Comparison of ENCODE assay signal across 7 cellular contexts in the genomic region with DNA sequence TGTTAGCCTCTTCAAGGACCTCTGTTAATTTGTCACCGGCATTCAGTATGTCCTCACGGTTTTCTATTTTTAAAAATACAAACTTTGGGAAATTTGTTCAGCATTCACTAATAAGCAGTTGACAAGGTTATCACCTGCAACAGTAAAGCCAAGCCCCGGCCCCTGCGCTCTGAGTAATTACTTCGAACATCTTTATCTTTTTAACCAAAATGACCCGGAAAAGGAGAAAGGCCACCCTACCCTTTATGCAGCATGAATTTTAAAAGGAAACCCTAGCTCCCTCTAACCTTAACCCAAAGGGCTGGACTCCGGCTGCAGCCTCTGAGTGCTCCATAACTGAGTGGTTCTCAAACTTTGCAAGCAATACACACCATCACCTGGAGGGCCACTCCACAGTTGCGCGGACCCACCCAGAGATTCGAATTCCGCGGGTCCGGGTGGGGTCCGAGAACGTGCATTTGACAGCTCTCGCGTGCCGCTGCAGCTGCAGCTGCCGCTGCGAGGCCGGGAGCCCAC. TPM values are rescaled to one million over a fixed set of nuclear protein-coding genes. Genes with fewer than 3 reads are reported as not detected.
A peak's percentile ranks its signal among the peaks of the same experiment; 100 is the strongest.
DNase-seq lines count a peak whose midpoint lies in the region; ATAC-seq, FAIRE-seq and TF ChIP-seq lines count a peak whose summit lies in the region.

No MANE protein-coding gene starts in this region.

- H4K20me1 ChIP-seq in K562 (replicated peaks; ENCODE audit: control insufficient read depth, insufficient read depth, low read length) = no peaks in the 10 kb centered on the region

- no peaks in the 10 kb centered on the region for H3K9me1 ChIP-seq in K562 (ENCODE audit: control insufficient read depth, insufficient read depth, low read length)

- H3K36me3 ChIP-seq in K562 (ENCODE audit: control insufficient read depth, insufficient read depth, low read length) = peaks cover 14% of the 10 kb centered on the region; the same call in 2 of the 3 replicates

- H3K9me3 Mint-ChIP-seq in mesothelial cell of epicardium = peaks cover 17% of the 10 kb centered on the region

- peaks cover 3 to 14% of the 10 kb centered on the region in 2 experiments; a peak in 3 of 5 replicates for H3K4me1 ChIP-seq in K562 (replicated peaks in 1 of 2; ENCODE audit: control insufficient read depth in 2 of 2, insufficient read depth in 2 of 2, low read length in 2 of 2)

- TF ChIP-seq RAD21 in K562 (CRISPR knock-in tag; conservative IDR thresholded peaks at IDR 0.05 in 1 of 2, IDR thresholded peaks at IDR 0.05 in 1 of 2) = no peak

- peak overlapping the region; percentile 53; the same call in 1 of the 2 replicates for H2AFZ ChIP-seq in K562 (ENCODE audit: low read depth, low read length)

- TF ChIP-seq EP300 in K562 (IDR thresholded peaks at IDR 0.05; ENCODE audit: low read length) = no peak

- H3K36me3 Mint-ChIP-seq in mesothelial cell of epicardium = peaks cover 21% of the 10 kb centered on the region

- peak overlapping the region; percentile 83 to 94 for H3K9ac ChIP-seq in K562 (ENCODE audit: insufficient read depth in 1 of 2, low read depth in 2 of 2, low read length in 2 of 2)

- no peaks in the 10 kb centered on the region for H3K9me3 ChIP-seq in K562 (replicated peaks; ENCODE audit: control insufficient read depth, insufficient read depth, low read depth, low read length)

- H3K27me3 ChIP-seq in K562 (ENCODE audit: control insufficient read depth in 2 of 2, insufficient read depth in 2 of 2, low read length in 2 of 2) = no peaks in the 10 kb centered on the region

- WGBS in K562 (ENCODE audit: insufficient coverage, low coverage, missing lambda C conversion rate) = under 1% methylated on average over 19 of the region's 21 CpGs

- POLR2A ChIA-PET in K562 (lab: Yijun Ruan, JAX) = interaction anchor here (1.4 kb wide), 1 partner anchor 10 kb away, joined by 5 read pairs; no protein-coding TSS in a partner anchor

- no TSS peak for BruUV-seq in K562 (replicated peaks; lab: Mats Ljungman, UMichigan)

- H3K4me1 Mint-ChIP-seq in mesothelial cell of epicardium = peaks cover 10% of the 10 kb centered on the region

- TF ChIP-seq CTCF in K562 (IDR thresholded peaks at IDR 0.05 in 2 of 3, conservative IDR thresholded peaks at IDR 0.05 in 1 of 3; ENCODE audit: insufficient read depth in 2 of 3, low read depth in 1 of 3, low read length in 3 of 3) (no peak), mesothelial cell of epicardium (IDR thresholded peaks at IDR 0.05; ENCODE audit: unreplicated experiment) (no peak)

- peak; percentile 33 for FAIRE-seq in GM19239 (lab: Jason Lieb, UNC)
- FAIRE-seq in K562 (lab: Jason Lieb, UNC) = no peak

- no peaks in the 10 kb centered on the region for H3K27me3 Mint-ChIP-seq in mesothelial cell of epicardium (ENCODE audit: low read depth)

- peak overlapping the region; percentile 39 for H3K27ac Mint-ChIP-seq in mesothelial cell of epicardium

- H3K4me3 ChIP-seq in K562 = peak overlapping the region; percentile 88

- intact Hi-C loops in K562 (cut with micrococcal nuclease) = no loop called here

- peak overlapping the region; percentile 78; the same call in 1 of the 3 replicates for H3K27ac ChIP-seq in K562 (ENCODE audit: extremely low read depth, low read depth, low read length)

- peak overlapping the region; percentile 74 for H3K4me3 Mint-ChIP-seq in mesothelial cell of epicardium

- TF ChIP-seq POLR2A in K562 (conservative IDR thresholded peaks at IDR 0.05) = no peak

- in situ Hi-C loops in K562 (cut with MboI) = no loop called here

- CTCF ChIA-PET in K562 (lab: Yijun Ruan, JAX; ENCODE audit: low intra/inter-chr PET ratio) = no interaction called here

- DNase-seq in GM19239 (ENCODE audit: insufficient read length, low spot score) = no peak
- peak in 2 of 4 experiments; percentile 11 to 38 for DNase-seq in K562 (ENCODE audit: extremely low read depth in 1 of 4, low spot score in 3 of 4)
- no peak for DNase-seq in mesothelial cell of epicardium (ENCODE audit: low spot score in 2 of 2, unreplicated experiment in 2 of 2)
- no peak for DNase-seq in kidney tubule cell (ENCODE audit: low spot score)
- no peak for DNase-seq in DMS53 (lab: John Stamatoyannopoulos, UW)
- DNase-seq in globus pallidus (ENCODE audit: low spot score) = no peak

- peak; percentile 24 for ATAC-seq in HG03460 (IDR thresholded peaks at IDR 0.05; ENCODE audit: unreplicated experiment)
- ATAC-seq in K562 = peak; percentile 66

- H3K79me2 ChIP-seq in K562 (ENCODE audit: control insufficient read depth, insufficient read depth, low read length) = peaks cover 16% of the 10 kb centered on the region

- H3K4me2 ChIP-seq in K562 (ENCODE audit: insufficient read depth, low read length) = peak overlapping the region; percentile 72

TF ChIP-seq in K562, 482 proteins besides CTCF, POLR2A, EP300 and RAD21 (continues in another document):
- TF ChIP-seq SMARCA4 (IDR thresholded peaks at IDR 0.05) (no peak), L3MBTL2 (IDR thresholded peaks at IDR 0.05) (0 out of 2 replicates have a peak, but pooled peaks have one; percentile 59), BHLHE40 (IDR thresholded peaks at IDR 0.05; ENCODE audit: low read length) (peak; percentile 79)

RNA-seq across cellular contexts. Expression of a gene that starts 0.9 kb away (rescaled TPM):
- total RNA-seq in K562 (2011; cell fraction: chromatin; rRNA removed; ENCODE audit: low replicate concordance) = 57.0 and 100 TPM in 2 replicates
- 39.5 and 44.2 TPM in 2 replicates for total RNA-seq in K562 (2011; cell fraction: nucleolus; rRNA removed)
- total RNA-seq in K562 (2011; cell fraction: nucleoplasm; rRNA removed) = 54.5 and 59.5 TPM in 2 replicates
- 46.4 and 50.8 TPM in 2 replicates for total RNA-seq in K562 (2014; rRNA removed)
- total RNA-seq in K562 (2014; rRNA removed; fragmentation: Illumina TruSeq; extraction: Trizol) = 45.7 and 48.1 TPM in 2 replicates
- 42.8 and 46.4 TPM in 2 replicates for total RNA-seq in K562 (2015; rRNA removed; fragmentation: Illumina TruSeq; extraction: Trizol)
- total RNA-seq in K562 (2021) = 39.4 and 41.1 TPM in 2 replicates
- 48.4 and 65.6 TPM in 2 replicates for polyA plus RNA-seq in K562 (2011; rRNA removed)
- polyA plus RNA-seq in K562 (2011; cell fraction: cytosol; rRNA removed) = 20.1 and 35.3 TPM in 2 replicates
- 64.8 and 94.7 TPM in 2 replicates for polyA plus RNA-seq in K562 (2011; cell fraction: nucleus; rRNA removed)
- polyA plus RNA-seq in K562 (2012) = 30.7 and 34.3 TPM in 2 replicates
- polyA plus RNA-seq in K562 (2014; fragmentation: Illumina TruSeq; extraction: Trizol) = 46.8 and 48.6 TPM in 2 replicates
- 10 to 100 TPM in 1 of 2 experiments, 1 to 10 TPM in 1; 8.4 to 12.3 TPM for polyA plus RNA-seq in K562 (2014; fragmentation: Nextera tagmentation; extraction: Ambion mirVana)
- 78.6 and 88.5 TPM in 2 replicates for polyA plus RNA-seq in K562 (2014; rRNA removed)
- polyA minus RNA-seq in K562 (2011; rRNA and poly(A)+ RNA removed) = 23.9 and 24.6 TPM in 2 replicates
- 10.6 and 13.2 TPM in 2 replicates for polyA minus RNA-seq in K562 (2011; cell fraction: cytosol; rRNA and poly(A)+ RNA removed)
- 17.5 and 23.3 TPM in 2 replicates for polyA minus RNA-seq in K562 (2011; cell fraction: nucleus; rRNA and poly(A)+ RNA removed)
- 41.7 to 46.9 TPM (median 44.4 TPM) in 3 replicates for total RNA-seq in mesothelial cell of epicardium

RNA-seq across cellular contexts. Expression of a gene that starts 14.9 kb away (rescaled TPM):
- not detected in 2 replicates for total RNA-seq in K562 (2011; cell fraction: chromatin; rRNA removed; ENCODE audit: low replicate concordance)
- total RNA-seq in K562 (2011; cell fraction: nucleolus; rRNA removed) = not detected in 2 replicates
- total RNA-seq in K562 (2011; cell fraction: nucleoplasm; rRNA removed) = not detected in 2 replicates
- total RNA-seq in K562 (2014; rRNA removed) = under 0.01 TPM in 1 of 2 replicates, not detected in the other
- total RNA-seq in K562 (2014; rRNA removed; fragmentation: Illumina TruSeq; extraction: Trizol) = not detected in 2 replicates
- not detected in 2 replicates for total RNA-seq in K562 (2015; rRNA removed; fragmentation: Illumina TruSeq; extraction: Trizol)
- 0.22 and 0.35 TPM in 2 replicates for total RNA-seq in K562 (2021)
- not detected in 2 replicates for polyA plus RNA-seq in K562 (2011; rRNA removed)
- polyA plus RNA-seq in K562 (2011; cell fraction: cytosol; rRNA removed) = 0.22 TPM in 1 of 2 replicates, not detected in the other
- 0.17 TPM in 1 of 2 replicates, not detected in the other for polyA plus RNA-seq in K562 (2011; cell fraction: nucleus; rRNA removed)
- 0.08 and 0.21 TPM in 2 replicates for polyA plus RNA-seq in K562 (2012)
- polyA plus RNA-seq in K562 (2014; fragmentation: Illumina TruSeq; extraction: Trizol) = 0.08 TPM in 1 of 2 replicates, not detected in the other
- polyA plus RNA-seq in K562 (2014; fragmentation: Nextera tagmentation; extraction: Ambion mirVana) = under 1 TPM in 1 of 2 experiments, not detected in 1; 0.03 TPM
- not detected in 2 replicates for polyA plus RNA-seq in K562 (2014; rRNA removed)
- not detected in 2 replicates for polyA minus RNA-seq in K562 (2011; rRNA and poly(A)+ RNA removed)
- not detected in 2 replicates for polyA minus RNA-seq in K562 (2011; cell fraction: cytosol; rRNA and poly(A)+ RNA removed)
- polyA minus RNA-seq in K562 (2011; cell fraction: nucleus; rRNA and poly(A)+ RNA removed) = not detected in 2 replicates
- total RNA-seq in mesothelial cell of epicardium = 25.5 to 30.3 TPM (median 27.7 TPM) in 3 replicates

RNA-seq across cellular contexts. Expression of a gene that starts 46.2 kb away (rescaled TPM):
- 16.8 and 45.1 TPM in 2 replicates for total RNA-seq in K562 (2011; cell fraction: chromatin; rRNA removed; ENCODE audit: low replicate concordance)
- 7.8 and 8.8 TPM in 2 replicates for total RNA-seq in K562 (2011; cell fraction: nucleolus; rRNA removed)
- total RNA-seq in K562 (2011; cell fraction: nucleoplasm; rRNA removed) = 11.0 and 11.5 TPM in 2 replicates
- total RNA-seq in K562 (2014; rRNA removed) = 7.2 and 8.6 TPM in 2 replicates
- 13.3 and 13.9 TPM in 2 replicates for total RNA-seq in K562 (2014; rRNA removed; fragmentation: Illumina TruSeq; extraction: Trizol)
- 12.6 and 12.9 TPM in 2 replicates for total RNA-seq in K562 (2015; rRNA removed; fragmentation: Illumina TruSeq; extraction: Trizol)
- 9.4 and 14.2 TPM in 2 replicates for total RNA-seq in K562 (2021)
- polyA plus RNA-seq in K562 (2011; rRNA removed) = 7.4 and 9.5 TPM in 2 replicates
- polyA plus RNA-seq in K562 (2011; cell fraction: cytosol; rRNA removed) = 3.2 and 4.8 TPM in 2 replicates
- polyA plus RNA-seq in K562 (2011; cell fraction: nucleus; rRNA removed) = 8.5 and 9.8 TPM in 2 replicates
- polyA plus RNA-seq in K562 (2012) = 6.2 and 6.7 TPM in 2 replicates
- polyA plus RNA-seq in K562 (2014; fragmentation: Illumina TruSeq; extraction: Trizol) = 8.0 and 8.8 TPM in 2 replicates
- polyA plus RNA-seq in K562 (2014; fragmentation: Nextera tagmentation; extraction: Ambion mirVana) = 1 to 10 TPM; 3.0 to 3.5 TPM
- polyA plus RNA-seq in K562 (2014; rRNA removed) = 5.6 and 7.1 TPM in 2 replicates
- polyA minus RNA-seq in K562 (2011; rRNA and poly(A)+ RNA removed) = 20.6 and 21.0 TPM in 2 replicates
- polyA minus RNA-seq in K562 (2011; cell fraction: cytosol; rRNA and poly(A)+ RNA removed) = 9.4 and 10.6 TPM in 2 replicates
- 12.3 and 16.0 TPM in 2 replicates for polyA minus RNA-seq in K562 (2011; cell fraction: nucleus; rRNA and poly(A)+ RNA removed)
- total RNA-seq in mesothelial cell of epicardium = 33.0 to 35.6 TPM (median 34.3 TPM) in 3 replicates

Comparison
In these comparisons a context has a peak if more than half of its experiments do, and no peak if none do; other contexts are left out.
1. RNA of a gene that starts 14.9 kb away (total RNA-seq): 25.5 to 30.3 TPM in mesothelial cell of epicardium; under 0.01 to 0.35 TPM in K562; every median in the first group is over 10 times any median in the second.